1 cellular context compared by ENCODE assay signal in genomic region chr5:171309276-171309525, GRCh38.
TF ChIP-seq lines count a peak whose summit lies in the region.

No MANE protein-coding gene starts in this region.

TF ChIP-seq in GM23338, 12 proteins besides CTCF, POLR2A, EP300 and RAD21 (continued from another document):
- no peak for TF ChIP-seq ZNF462 (CRISPR knock-in tag; IDR thresholded peaks at IDR 0.05)
- no peak for TF ChIP-seq REST (IDR thresholded peaks at IDR 0.05; ENCODE audit: unreplicated experiment)
- no peak for TF ChIP-seq ZNF331 (CRISPR knock-in tag; IDR thresholded peaks at IDR 0.05; ENCODE audit: low read depth)
- TF ChIP-seq STAT1 (IDR thresholded peaks at IDR 0.05; ENCODE audit: unreplicated experiment), result no peak
- no peak for TF ChIP-seq ETS1 (IDR thresholded peaks at IDR 0.05)
- no peak for TF ChIP-seq EZH2phosphoT487 (IDR thresholded peaks at IDR 0.05; ENCODE audit: unreplicated experiment)
- TF ChIP-seq JUNB (IDR thresholded peaks at IDR 0.05; ENCODE audit: unreplicated experiment), result no peak
